8 cellular contexts compared by ENCODE assay signal in genomic region chr12:79933580-79934264, GRCh38. TPM values are rescaled to one million over a fixed set of nuclear protein-coding genes. Genes with fewer than 3 reads are reported as not detected.
A peak's percentile ranks its signal among the peaks of the same experiment; 100 is the strongest.
DNase-seq lines count a peak whose midpoint lies in the region; ATAC-seq and TF ChIP-seq lines count a peak whose summit lies in the region.

No MANE protein-coding gene starts in this region.

- peak overlapping the region; percentile 93 to 99 (median 96) for H3K4me3 ChIP-seq in BLaER1 treated with 17β-estradiol and CSF1 and Interleukin-3, amounts not matched to agents 10 nM and 100 nM
- H3K4me3 ChIP-seq in MM.1S (ENCODE audit: low read length) (peak overlapping the region; percentile 69), gastrocnemius medialis (peak overlapping the region; percentile 78 to 95 (median 92))

- TF ChIP-seq POLR2A in gastrocnemius medialis (IDR thresholded peaks at IDR 0.05) = no peak

- H3K4me1 ChIP-seq in BLaER1 treated with 17β-estradiol and CSF1 and Interleukin-3, amounts not matched to agents 10 nM and 100 nM = peaks cover 31 to 52% (median 43%) of the 10 kb centered on the region in 10 experiments
- peaks cover 32% of the 10 kb centered on the region for H3K4me1 ChIP-seq in MM.1S (ENCODE audit: low read length)
- peaks cover 27 to 40% of the 10 kb centered on the region in 2 donors for H3K4me1 ChIP-seq in gastrocnemius medialis

- H3K27me3 Mint-ChIP-seq in activated naive CD8-positive, alpha-beta T cell treated with anti-CD3 and anti-CD28 coated beads, Interleukin-2, amount 50 U/mL, for 24 hours = no peaks in the 10 kb centered on the region

- peak overlapping the region; percentile 96 to 99 (median 98) for H3K9ac ChIP-seq in BLaER1 treated with 17β-estradiol and CSF1 and Interleukin-3, amounts not matched to agents 10 nM and 100 nM
- H3K9ac ChIP-seq in MM.1S (ENCODE audit: low read length) = peak overlapping the region; percentile 86

- peaks cover 19% of the 10 kb centered on the region for H3F3A ChIP-seq in MM.1S (ENCODE audit: insufficient read depth, low read length)

- peak overlapping the region; percentile 80 for H2AFZ ChIP-seq in MM.1S (ENCODE audit: low read length)

- H3K27ac Mint-ChIP-seq in activated naive CD8-positive, alpha-beta T cell treated with anti-CD3 and anti-CD28 coated beads, Interleukin-2, amount 50 U/mL, for 24 hours = peak overlapping the region; percentile 97

- H3K79me2 ChIP-seq in MM.1S (ENCODE audit: low read length) = peaks cover 77% of the 10 kb centered on the region

- peaks cover 33 to 59% (median 52%) of the 10 kb centered on the region in 11 experiments for H4K20me1 ChIP-seq in BLaER1 treated with 17β-estradiol and CSF1 and Interleukin-3, amounts not matched to agents 10 nM and 100 nM
- peaks cover 2% of the 10 kb centered on the region; the same call in 1 of the 2 replicates for H4K20me1 ChIP-seq in MM.1S (ENCODE audit: insufficient read depth, low read length)

- intact Hi-C loops in gastrocnemius medialis (cut with DNase I; ENCODE audit: low total_unique reads) = loop anchor here (2.0 to 10.0 kb wide), 3 partner anchors 45 to 1151 kb away; no protein-coding TSS in a partner anchor

- in situ Hi-C loops in gastrocnemius medialis (cut with MboI; ENCODE audit: low sequenced_read_pairs in 4 of 4) = no loop called here

- no peaks in the 10 kb centered on the region for H3K9me3 ChIP-seq in BLaER1 treated with 17β-estradiol and CSF1 and Interleukin-3, amounts not matched to agents 10 nM and 100 nM (replicated peaks in 1 of 11)
- H3K9me3 ChIP-seq in MM.1S (replicated peaks; ENCODE audit: insufficient read depth, low read length) (no peaks in the 10 kb centered on the region), gastrocnemius medialis (no peaks in the 10 kb centered on the region)

- H3K4me2 ChIP-seq in BLaER1 treated with 17β-estradiol and CSF1 and Interleukin-3, amounts not matched to agents 10 nM and 100 nM = peak overlapping the region; percentile 74 to 96 (median 85)
- peak overlapping the region; percentile 91 for H3K4me2 ChIP-seq in MM.1S (ENCODE audit: low read depth, low read length)

- H3K9me2 ChIP-seq in MM.1S (replicated peaks; ENCODE audit: insufficient read depth, low read length) = no peaks in the 10 kb centered on the region

- H3K27ac ChIP-seq in BLaER1 treated with 17β-estradiol and CSF1 and Interleukin-3, amounts not matched to agents 10 nM and 100 nM = peak overlapping the region; percentile 96 to 99 (median 97)
- peak overlapping the region; percentile 87 for H3K27ac ChIP-seq in MM.1S (ENCODE audit: low read length)
- H3K27ac ChIP-seq in gastrocnemius medialis = peak overlapping the region; percentile 89 to 95 (median 92)

- H3K27me3 ChIP-seq in BLaER1 treated with 17β-estradiol and CSF1 and Interleukin-3, amounts not matched to agents 10 nM and 100 nM = no peaks in the 10 kb centered on the region
- H3K27me3 ChIP-seq in MM.1S (replicated peaks; ENCODE audit: insufficient read depth, low read length) (no peaks in the 10 kb centered on the region), gastrocnemius medialis (no peaks in the 10 kb centered on the region)

- H3K4me1 Mint-ChIP-seq in activated naive CD8-positive, alpha-beta T cell treated with anti-CD3 and anti-CD28 coated beads, Interleukin-2, amount 50 U/mL, for 24 hours = peaks cover 49% of the 10 kb centered on the region

- no peaks in the 10 kb centered on the region for H3K36me3 Mint-ChIP-seq in activated naive CD8-positive, alpha-beta T cell treated with anti-CD3 and anti-CD28 coated beads, Interleukin-2, amount 50 U/mL, for 24 hours (ENCODE audit: low read depth)

- peak; percentile 31 for DNase-seq in MM.1S
- DNase-seq in activated naive CD8-positive, alpha-beta T cell treated with anti-CD3 and anti-CD28 coated beads, Interleukin-2, amount 50 U/mL, for 24 hours = no peak
- DNase-seq in hippocampal formation (lab: John Stamatoyannopoulos, UW) = peak; percentile 32 to 33
- no peak for DNase-seq in gastrocnemius medialis
- no peak for DNase-seq in occipital lobe (lab: John Stamatoyannopoulos, UW)
- DNase-seq in NCI-H510A (lab: John Stamatoyannopoulos, UW) = no peak

- H3K36me3 ChIP-seq in BLaER1 treated with 17β-estradiol and CSF1 and Interleukin-3, amounts not matched to agents 10 nM and 100 nM = peaks cover 0 to 20% (median 6%) of the 10 kb centered on the region in 11 experiments; a peak in 7 of 22 replicates
- H3K36me3 ChIP-seq in MM.1S (replicated peaks; ENCODE audit: insufficient read depth, low read length) = no peaks in the 10 kb centered on the region
- no peaks in the 10 kb centered on the region for H3K36me3 ChIP-seq in gastrocnemius medialis

- peak; percentile 10 for ATAC-seq in GM19438 (IDR thresholded peaks at IDR 0.05; ENCODE audit: low read depth, unreplicated experiment)
- no peak for ATAC-seq in activated naive CD8-positive, alpha-beta T cell treated with anti-CD3 and anti-CD28 coated beads, Interleukin-2, amount 50 U/mL, for 24 hours
- no peak for ATAC-seq in gastrocnemius medialis

- H3K9me3 Mint-ChIP-seq in activated naive CD8-positive, alpha-beta T cell treated with anti-CD3 and anti-CD28 coated beads, Interleukin-2, amount 50 U/mL, for 24 hours = no peaks in the 10 kb centered on the region

- no peak for TF ChIP-seq CTCF in MM.1S (IDR thresholded peaks at IDR 0.05; ENCODE audit: low read length)
- TF ChIP-seq CTCF in gastrocnemius medialis (IDR thresholded peaks at IDR 0.05 in 4 of 5, conservative IDR thresholded peaks at IDR 0.05 in 1 of 5) = no peak

- H3K4me3 Mint-ChIP-seq in activated naive CD8-positive, alpha-beta T cell treated with anti-CD3 and anti-CD28 coated beads, Interleukin-2, amount 50 U/mL, for 24 hours = peak overlapping the region; percentile 93

RNA-seq across cellular contexts. Expression of gene PPP1R12A, which starts 1.2 kb away (rescaled TPM):
- total RNA-seq in gastrocnemius medialis (10 to 100 TPM; 38.0 to 65.7 (median 47.2) TPM), occipital lobe (176 TPM)

Comparison
In these comparisons a context has a peak if more than half of its experiments do, and no peak if none do; other contexts are left out.
1. DNase-seq: peak in MM.1S (single experiment) and hippocampal formation (2 of 2); none in activated naive CD8-positive, alpha-beta T cell treated with anti-CD3 and anti-CD28 coated beads, Interleukin-2, amount 50 U/mL, for 24 hours (single experiment), gastrocnemius medialis (0 of 2), occipital lobe (single experiment) and NCI-H510A (single experiment).
2. Peak in every context shown above with its lines, with median percentiles within 50 percentile points of each other: H3K27ac ChIP-seq and H3K4me3 ChIP-seq.